Comparison of ENCODE assay signal across 1 cellular context in the genomic region with DNA sequence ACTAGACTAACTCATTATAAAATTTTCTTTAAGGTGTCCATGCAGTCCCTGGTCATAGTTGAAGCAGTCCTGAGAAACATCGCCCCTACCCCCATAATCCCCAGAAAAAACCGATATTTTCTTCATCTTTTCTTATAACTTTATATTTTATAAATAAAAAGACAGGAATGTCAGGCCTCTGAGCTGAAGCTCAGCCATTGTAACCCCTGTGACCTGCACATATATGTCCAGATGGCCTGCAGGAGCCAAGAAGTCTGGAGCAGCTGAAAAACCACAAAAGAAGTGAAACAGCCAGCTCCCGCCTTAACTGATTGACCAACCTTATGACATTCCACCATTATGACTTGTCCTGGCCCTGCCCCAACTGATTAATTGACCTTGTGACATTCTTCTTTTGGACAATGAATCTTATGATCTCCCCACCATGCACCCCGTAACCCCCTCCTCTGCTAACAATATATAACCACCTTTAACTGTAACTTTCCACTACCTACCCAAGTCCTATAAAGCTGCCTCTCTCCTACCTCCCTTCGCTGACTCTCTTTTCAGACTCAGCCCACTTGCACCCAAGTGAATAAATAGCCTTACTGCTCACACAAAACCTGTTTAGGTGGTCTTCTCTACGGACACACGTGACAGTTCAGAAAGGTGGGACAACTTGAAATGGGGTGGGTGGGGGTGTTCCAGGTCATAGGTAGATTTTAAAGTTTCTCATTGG.
TF ChIP-seq lines count a peak whose summit lies in the region.

No MANE protein-coding gene starts in this region.

TF ChIP-seq in HCT116, 20 proteins besides CTCF, POLR2A, EP300 and RAD21:
- TF ChIP-seq CEBPB (IDR thresholded peaks at IDR 0.05; ENCODE audit: low read depth) (peak; percentile 29; the same call in 1 of the 2 replicates), SP1 (IDR thresholded peaks at IDR 0.05; ENCODE audit: low read depth) (peak; percentile 13; the same call in 1 of the 2 replicates), FOSL1 (IDR thresholded peaks at IDR 0.05; ENCODE audit: low read depth) (peak; percentile 19; the same call in 1 of the 2 replicates)
TF ChIP-seq in HCT116: peak in this region for 3; not testable (repeated sequence) for 17.
